ENCODE assay signal across 13 cellular contexts in genomic region chr16:66742409-66742808, GRCh38. TPM values are rescaled to one million over a fixed set of nuclear protein-coding genes. Genes with fewer than 3 reads are reported as not detected.
DNase-seq lines count a peak whose midpoint lies in the region; ATAC-seq, FAIRE-seq and TF ChIP-seq lines count a peak whose summit lies in the region.
"Had no signal": no experiment of that assay in that cellular context is flagged by ENCODE, and none has a peak within 500 bp of the region (broad histone marks: within the 10 kb centered on the region; RNA-seq: fewer than 3 reads in every experiment).

No MANE protein-coding gene starts in this region.

- DNase-seq in right cardiac atrium (no peak), Right ventricle myocardium inferior (ENCODE audit: missing footprints) (no peak), esophagus muscularis mucosa (ENCODE audit: extremely low spot score) (no peak), uterus (no peak), GM12892 (ENCODE audit: insufficient read length) (no peak)
- no peak for DNase-seq in activated CD4-positive, CD25-positive, alpha-beta regulatory T cell (lab: John Stamatoyannopoulos, UW)
- DNase-seq in activated naive CD8-positive, alpha-beta T cell treated with anti-CD3 and anti-CD28 coated beads, Interleukin-2, amount 50 U/mL, for 24 hours = no peak
- DNase-seq: DMS79 treated with DMSO at 0.1 percent for 48 hours, NCI-H1694 had no signal

- H3K4me1 ChIP-seq in right cardiac atrium (ENCODE audit: control insufficient read depth, insufficient read depth, low read length) (peaks cover 6% of the 10 kb centered on the region), esophagus muscularis mucosa (peaks cover 39 to 74% (median 68%) of the 10 kb centered on the region in 4 donors), parathyroid adenoma (peaks cover 25% of the 10 kb centered on the region), uterus (peaks cover 0 to 20% of the 10 kb centered on the region in 2 donors)

- H3K36me3 Mint-ChIP-seq in activated naive CD8-positive, alpha-beta T cell treated with anti-CD3 and anti-CD28 coated beads, Interleukin-2, amount 50 U/mL, for 24 hours (ENCODE audit: low read depth) = peaks cover 40% of the 10 kb centered on the region

- no peaks in the 10 kb centered on the region for H3K27me3 Mint-ChIP-seq in activated naive CD8-positive, alpha-beta T cell treated with anti-CD3 and anti-CD28 coated beads, Interleukin-2, amount 50 U/mL, for 24 hours
- H3K27me3 Mint-ChIP-seq: IgD-negative memory B cell had no signal

- H3K27ac ChIP-seq in right cardiac atrium (ENCODE audit: low read length) = peak overlapping the region; percentile 83
- peak overlapping the region; percentile 79 to 87 (median 82) for H3K27ac ChIP-seq in esophagus muscularis mucosa (replicated peaks in 1 of 4)
- H3K27ac ChIP-seq in parathyroid adenoma = peak overlapping the region; percentile 83
- peak overlapping the region; percentile 86 to 90 for H3K27ac ChIP-seq in uterus

- H3K9me3 Mint-ChIP-seq in activated naive CD8-positive, alpha-beta T cell treated with anti-CD3 and anti-CD28 coated beads, Interleukin-2, amount 50 U/mL, for 24 hours = no peaks in the 10 kb centered on the region
- H3K9me3 Mint-ChIP-seq: IgD-negative memory B cell had no signal

- H3K9ac ChIP-seq in parathyroid adenoma = no peak overlapping the region

- no peak for TF ChIP-seq EP300 in esophagus muscularis mucosa (IDR thresholded peaks at IDR 0.05)

- intact Hi-C loops in right cardiac atrium (cut with DNase I) = no loop called here
- intact Hi-C loops in Right ventricle myocardium inferior (cut with DNase I) = no loop called here
- intact Hi-C loops in esophagus muscularis mucosa (cut with DNase I) = no loop called here
- intact Hi-C loops in uterus (cut with DNase I; ENCODE audit: low total_unique reads) = no loop called here

- H3K79me2 ChIP-seq in parathyroid adenoma = peaks cover 5% of the 10 kb centered on the region

- H2AFZ ChIP-seq in parathyroid adenoma = no peak overlapping the region

- no peak for FAIRE-seq in GM12892 (lab: Jason Lieb, UNC)

- TF ChIP-seq CTCF in esophagus muscularis mucosa (IDR thresholded peaks at IDR 0.05) (no peak), parathyroid adenoma (IDR thresholded peaks at IDR 0.05) (no peak), uterus (IDR thresholded peaks at IDR 0.05) (no peak)

- H3K36me3 ChIP-seq in esophagus muscularis mucosa = peaks cover 5 to 76% (median 64%) of the 10 kb centered on the region in 4 donors
- no peaks in the 10 kb centered on the region for H3K36me3 ChIP-seq in parathyroid adenoma (ENCODE audit: control insufficient read depth, insufficient read depth, low read length)
- no peaks in the 10 kb centered on the region for H3K36me3 ChIP-seq in uterus

- H3K4me3 Mint-ChIP-seq in activated naive CD8-positive, alpha-beta T cell treated with anti-CD3 and anti-CD28 coated beads, Interleukin-2, amount 50 U/mL, for 24 hours = no peak overlapping the region
- H3K4me3 Mint-ChIP-seq: IgD-negative memory B cell had no signal

- no peak overlapping the region for H3K4me3 ChIP-seq in right cardiac atrium (ENCODE audit: low read length)
- no peak overlapping the region for H3K4me3 ChIP-seq in esophagus muscularis mucosa
- H3K4me3 ChIP-seq in parathyroid adenoma (ENCODE audit: low read depth, low read length) = no peak overlapping the region
- H3K4me3 ChIP-seq in uterus = no peak overlapping the region
- H3K4me3 ChIP-seq: SJSA1 had no signal

- H3K9me3 ChIP-seq in right cardiac atrium (ENCODE audit: control insufficient read depth, low read length) (no peaks in the 10 kb centered on the region), esophagus muscularis mucosa (no peaks in the 10 kb centered on the region), parathyroid adenoma (ENCODE audit: control insufficient read depth, low read length) (no peaks in the 10 kb centered on the region), uterus (no peaks in the 10 kb centered on the region)
- H3K9me3 ChIP-seq: SJSA1 had no signal

- WGBS in right cardiac atrium = 44% methylated on average over 6 of the region's 6 CpGs
- 67% methylated on average over 6 of the region's 6 CpGs for WGBS in esophagus muscularis mucosa

- H3K4me2 ChIP-seq in parathyroid adenoma (ENCODE audit: low read length) = no peak overlapping the region

- ATAC-seq in right cardiac atrium (no peak), Right ventricle myocardium inferior (no peak)
- no peak for ATAC-seq in activated naive CD8-positive, alpha-beta T cell treated with anti-CD3 and anti-CD28 coated beads, Interleukin-2, amount 50 U/mL, for 24 hours
- ATAC-seq: activated CD4-positive, CD25-positive, alpha-beta regulatory T cell treated with anti-CD3 and anti-CD28 coated beads, Interleukin-2, amount 50 U/mL, for 24 hours had no signal

- H3K27ac Mint-ChIP-seq in activated naive CD8-positive, alpha-beta T cell treated with anti-CD3 and anti-CD28 coated beads, Interleukin-2, amount 50 U/mL, for 24 hours = no peak overlapping the region
- H3K27ac Mint-ChIP-seq: IgD-negative memory B cell had no signal

- peaks cover 20% of the 10 kb centered on the region for H3K4me1 Mint-ChIP-seq in activated naive CD8-positive, alpha-beta T cell treated with anti-CD3 and anti-CD28 coated beads, Interleukin-2, amount 50 U/mL, for 24 hours

- no peaks in the 10 kb centered on the region for H3K27me3 ChIP-seq in right cardiac atrium (ENCODE audit: control insufficient read depth, insufficient read depth)
- H3K27me3 ChIP-seq in esophagus muscularis mucosa = no peaks in the 10 kb centered on the region
- no peaks in the 10 kb centered on the region for H3K27me3 ChIP-seq in parathyroid adenoma (ENCODE audit: control insufficient read depth, insufficient read depth, low read length)
- no peaks in the 10 kb centered on the region for H3K27me3 ChIP-seq in uterus
- H3K27me3 ChIP-seq: SJSA1 had no signal

- TF ChIP-seq POLR2A in esophagus muscularis mucosa (IDR thresholded peaks at IDR 0.05; ENCODE audit: low read depth) = no peak
- no peak for TF ChIP-seq POLR2A in uterus (IDR thresholded peaks at IDR 0.05)
- no peak for TF ChIP-seq POLR2A in GM12892 (IDR thresholded peaks at IDR 0.05; ENCODE audit: low read depth, low read length)

RNA-seq across cellular contexts. Expression of gene DYNC1LI2, which starts 9.0 kb away (rescaled TPM):
- total RNA-seq in right cardiac atrium (100 to 1,000 TPM in 1 of 4 donors, 10 to 100 TPM in 3; 73.1 to 110 (median 94.2) TPM), Right ventricle myocardium inferior (76.6 TPM), esophagus muscularis mucosa (100 to 1,000 TPM; 167 to 203 (median 186) TPM), uterus (100 to 1,000 TPM; 109 to 279 (median 151) TPM)
- 42.0 TPM for polyA plus RNA-seq in right cardiac atrium
- polyA plus RNA-seq in GM12892 (2012; ENCODE audit: missing spikeins) = 20.8 TPM

RNA-seq across cellular contexts. Expression of gene CMTM4, which starts 45.9 kb away (rescaled TPM):
- 10 to 100 TPM; 13.2 to 15.9 (median 14.6) TPM for total RNA-seq in right cardiac atrium
- polyA plus RNA-seq in right cardiac atrium = 7.9 TPM
- 10.9 TPM for total RNA-seq in Right ventricle myocardium inferior
- 10 to 100 TPM in 3 of 4 donors, 1 to 10 TPM in 1; 9.8 to 19.8 (median 15.0) TPM for total RNA-seq in esophagus muscularis mucosa
- total RNA-seq in uterus = 10 to 100 TPM in 2 of 4 donors, 1 to 10 TPM in 2; 6.1 to 41.5 (median 15.1) TPM
- 0.55 TPM for polyA plus RNA-seq in GM12892 (2012; ENCODE audit: missing spikeins)

RNA-seq across cellular contexts. Expression of gene TERB1, which starts 59.0 kb away (rescaled TPM):
- under 1 TPM in 1 of 4 donors, not detected in 3; 0.22 TPM for total RNA-seq in right cardiac atrium
- not detected for polyA plus RNA-seq in right cardiac atrium
- total RNA-seq in Right ventricle myocardium inferior = not detected
- not detected for total RNA-seq in esophagus muscularis mucosa
- total RNA-seq in uterus = under 1 TPM in 2 of 4 donors, not detected in 2; 0.21 to 0.83 TPM
- not detected for polyA plus RNA-seq in GM12892 (2012; ENCODE audit: missing spikeins)
- polyA plus RNA-seq: IgD-negative memory B cell had no signal
